Comparison of ENCODE assay signal across 13 cellular contexts in genomic region chr1:104765115-104765514, GRCh38.
DNase-seq lines count a peak whose midpoint lies in the region; ATAC-seq and TF ChIP-seq lines count a peak whose summit lies in the region.
"Had no signal": no experiment of that assay in that cellular context is flagged by ENCODE, and none has a peak within 500 bp of the region (broad histone marks: within the 10 kb centered on the region; RNA-seq: fewer than 3 reads in every experiment).

No MANE protein-coding gene starts in this region.

- no peak overlapping the region for H3K4me3 Mint-ChIP-seq in T-helper 17 cell
- H3K4me3 Mint-ChIP-seq: activated T-helper 1 cell treated with anti-CD3 and anti-CD28 coated beads, Interleukin-12 subunit alpha, Interleukin-12 subunit beta, Interleukin-2, Interleukin-4 antibody, amounts not matched to agents 30 ng/mL and 10 ng/mL and 1 ng/mL, durations not matched to agents 14 hours and 24 hours and 36 hours had no signal

- H3K36me3 Mint-ChIP-seq in T-helper 17 cell (ENCODE audit: low read depth): no peaks in the 10 kb centered on the region

- peak; percentile 17 to 25 for DNase-seq in foreskin keratinocyte
- no peak for DNase-seq in SHP77 treated with DMSO at 0.1 percent for 48 hours (lab: John Stamatoyannopoulos, UW)
- no peak for DNase-seq in left cardiac atrium
- no peak for DNase-seq in NCI-H774 (lab: John Stamatoyannopoulos, UW)
- no peak for DNase-seq in T-helper 17 cell
- DNase-seq: left colon; NCI-H1436 treated with DMSO at 0.1 percent for 48 hours; right lobe of liver; stimulated activated naive CD4-positive, alpha-beta T cell treated with Interleukin-2 at 50 U/mL for 16 hours had no signal

- H3K27ac ChIP-seq in foreskin keratinocyte: no peak overlapping the region
- H3K27ac ChIP-seq: right lobe of liver had no signal

- no peaks in the 10 kb centered on the region for H3K27me3 Mint-ChIP-seq in T-helper 17 cell

- peak; percentile 73 for ATAC-seq in GM18858 (IDR thresholded peaks at IDR 0.05; ENCODE audit: unreplicated experiment)
- peak; percentile 62 for ATAC-seq in GM21737 (IDR thresholded peaks at IDR 0.05; ENCODE audit: unreplicated experiment)
- peak; percentile 79 for ATAC-seq in HG03439 (IDR thresholded peaks at IDR 0.05; ENCODE audit: unreplicated experiment)
- ATAC-seq in foreskin keratinocyte: peak; percentile 23
- no peak for ATAC-seq in left cardiac atrium
- no peak for ATAC-seq in T-helper 17 cell
- ATAC-seq: left colon, right lobe of liver had no signal

- H3K4me1 ChIP-seq in foreskin keratinocyte: no peaks in the 10 kb centered on the region
- H3K4me1 ChIP-seq: right lobe of liver had no signal

- H3K4me1 Mint-ChIP-seq in T-helper 17 cell: no peaks in the 10 kb centered on the region

- no peak for TF ChIP-seq CTCF in foreskin keratinocyte (conservative IDR thresholded peaks at IDR 0.05)

- intact Hi-C loops in left cardiac atrium (cut with DNase I): no loop called here

- no peaks in the 10 kb centered on the region for H3K27me3 ChIP-seq in foreskin keratinocyte
- H3K27me3 ChIP-seq: right lobe of liver had no signal

- no peaks in the 10 kb centered on the region for H3K9me3 ChIP-seq in T-helper 17 cell (ENCODE audit: control insufficient read depth, low read length, poor library complexity, severe bottlenecking)
- H3K9me3 ChIP-seq: right lobe of liver had no signal

- no peak overlapping the region for H3K27ac Mint-ChIP-seq in T-helper 17 cell
- H3K27ac Mint-ChIP-seq: activated T-helper 1 cell treated with anti-CD3 and anti-CD28 coated beads, Interleukin-12 subunit alpha, Interleukin-12 subunit beta, Interleukin-2, Interleukin-4 antibody, amounts not matched to agents 30 ng/mL and 10 ng/mL and 1 ng/mL, durations not matched to agents 14 hours and 24 hours and 36 hours had no signal

Comparison
In these comparisons a context has a peak if more than half of its experiments do, and no peak if none do; other contexts are left out.
1. ATAC-seq: peak in GM18858 (single experiment), GM21737 (single experiment), HG03439 (single experiment) and foreskin keratinocyte (single experiment); none in left cardiac atrium (0 of 2) and T-helper 17 cell (single experiment).
2. DNase-seq: peak in foreskin keratinocyte (2 of 2); none in SHP77 treated with DMSO at 0.1 percent for 48 hours (single experiment), left cardiac atrium (single experiment), NCI-H774 (single experiment) and T-helper 17 cell (0 of 3).